ENCODE assay signal across 1 cellular context in genomic region chr18:41338341-41338740, GRCh38.
TF ChIP-seq lines count a peak whose summit lies in the region.

No MANE protein-coding gene starts in this region.

TF ChIP-seq in SK-N-SH treated with all-trans-retinoic acid at 6 μM for 48 hours, 23 proteins besides CTCF, POLR2A, EP300 and RAD21 (continued from another document):
- TF ChIP-seq TSHZ2 (CRISPR knock-in tag; IDR thresholded peaks at IDR 0.05) (no peak), ZNF565 (CRISPR knock-in tag; conservative IDR thresholded peaks at IDR 0.05; ENCODE audit: low read depth) (no peak)
